ENCODE assay signal across 13 cellular contexts in the genomic region with DNA sequence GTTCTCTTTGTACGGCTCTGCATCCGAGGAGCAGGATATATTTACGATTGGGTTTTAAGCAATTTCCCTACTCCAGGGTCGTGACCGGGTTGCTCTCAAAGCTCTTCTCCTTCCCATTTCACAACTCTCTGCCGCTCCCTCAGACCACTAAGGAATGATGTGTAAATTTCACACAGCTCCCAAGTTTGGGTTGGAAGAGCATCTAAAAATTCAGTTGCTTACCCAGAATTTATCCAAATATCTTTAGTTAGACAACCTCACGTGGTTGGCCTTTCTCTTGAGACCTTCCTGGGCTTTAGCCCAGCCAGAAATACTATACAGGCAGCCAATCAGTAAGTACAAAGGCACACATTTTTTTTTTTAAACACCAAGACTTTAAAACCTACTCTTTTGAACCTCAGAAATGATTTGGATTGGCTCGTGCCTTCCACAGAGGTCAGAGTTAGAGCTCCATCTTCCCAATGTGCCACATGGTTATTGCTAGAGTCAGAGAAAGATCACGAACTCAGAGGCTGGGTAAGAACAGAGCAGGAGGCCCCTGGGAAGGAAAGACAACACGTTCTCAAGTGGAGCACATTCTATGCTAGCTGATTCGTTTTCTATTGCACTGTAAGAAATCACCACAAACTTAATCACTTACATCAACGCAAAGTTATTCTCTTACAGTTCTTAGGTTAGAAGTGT.
"Had no signal": no experiment of that assay in that cellular context is flagged by ENCODE, and none has a peak within 500 bp of the region (broad histone marks: within the 10 kb centered on the region; RNA-seq: fewer than 3 reads in every experiment).

No MANE protein-coding gene starts in this region.

- H3K4me1 ChIP-seq: esophagus squamous epithelium, upper lobe of left lung had no signal

- H3K27ac Mint-ChIP-seq: activated CD4-positive, alpha-beta memory T cell treated with anti-CD3 and anti-CD28 coated beads for 36 hours; activated CD4-positive, alpha-beta T cell treated with anti-CD3 and anti-CD28 coated beads for 36 hours; natural killer cell treated with Interleukin-12 subunit alpha and Interleukin-12 subunit beta and Interleukin-15 and Interleukin-18, amount 100 ng/mL, for 72 hours; T-helper 1 cell treated with Interleukin-12 subunit alpha and Interleukin-12 subunit beta and Interleukin-4 antibody, amounts not matched to agents 30 μg/mL and 1 μg/mL, for 36 hours had no signal

- H3K4me3 Mint-ChIP-seq: activated CD4-positive, alpha-beta memory T cell treated with anti-CD3 and anti-CD28 coated beads for 36 hours; activated CD4-positive, alpha-beta T cell treated with anti-CD3 and anti-CD28 coated beads for 36 hours; activated T-cell treated with anti-CD3 and anti-CD28 coated beads, Interleukin-2, amount 50 U/mL, for 4 hours; natural killer cell treated with Interleukin-12 subunit alpha and Interleukin-12 subunit beta and Interleukin-15 and Interleukin-18, amount 100 ng/mL, for 72 hours; T-helper 1 cell treated with Interleukin-12 subunit alpha and Interleukin-12 subunit beta and Interleukin-4 antibody, amounts not matched to agents 30 μg/mL and 1 μg/mL, for 36 hours had no signal

- H3K27ac ChIP-seq: cardiac muscle cell, esophagus squamous epithelium, upper lobe of left lung had no signal

- H3K36me3 ChIP-seq: cardiac muscle cell, esophagus squamous epithelium, upper lobe of left lung had no signal

- H3K27me3 ChIP-seq: esophagus squamous epithelium, upper lobe of left lung had no signal

- H3K9me3 Mint-ChIP-seq: activated CD4-positive, alpha-beta memory T cell treated with anti-CD3 and anti-CD28 coated beads for 36 hours; activated T-cell treated with anti-CD3 and anti-CD28 coated beads, Interleukin-2, amount 50 U/mL, for 4 hours; natural killer cell treated with Interleukin-12 subunit alpha and Interleukin-12 subunit beta and Interleukin-15 and Interleukin-18, amount 100 ng/mL, for 72 hours; T-helper 1 cell treated with Interleukin-12 subunit alpha and Interleukin-12 subunit beta and Interleukin-4 antibody, amounts not matched to agents 30 μg/mL and 1 μg/mL, for 36 hours had no signal

- H3K9me3 ChIP-seq: esophagus squamous epithelium, upper lobe of left lung had no signal

- DNase-seq: activated CD4-positive, alpha-beta memory T cell treated with anti-CD3 and anti-CD28 coated beads for 36 hours; activated CD4-positive, alpha-beta T cell treated with anti-CD3 and anti-CD28 coated beads for 36 hours; activated effector memory CD4-positive, alpha-beta T cell treated with Interleukin-2 at 50 U/mL for 16 hours; activated naive CD4-positive, alpha-beta T cell treated with anti-CD3 and anti-CD28 coated beads, Interleukin-2, amount 50 U/mL, for 16 hours; activated T-cell treated with anti-CD3 and anti-CD28 coated beads, Interleukin-2, amount 50 U/mL, for 4 hours; esophagus squamous epithelium; stimulated activated CD4-positive, alpha-beta T cell treated with anti-CD3 and anti-CD28 coated beads, Interleukin-4, amount 100 ng/mL, for 24 hours; stimulated activated naive CD4-positive, alpha-beta T cell treated with Interleukin-2 at 50 U/mL for 16 hours; upper lobe of left lung had no signal

- ATAC-seq: activated CD4-positive, alpha-beta T cell treated with anti-CD3 and anti-CD28 coated beads for 36 hours; activated T-cell treated with anti-CD3 and anti-CD28 coated beads, Interleukin-2, amount 50 U/mL, for 4 hours; natural killer cell treated with Interleukin-12 subunit alpha and Interleukin-12 subunit beta and Interleukin-15 and Interleukin-18, amount 100 ng/mL, for 72 hours; SK-N-SH treated with all-trans-retinoic acid at 6 μM for 48 hours had no signal

- H3K27me3 Mint-ChIP-seq: activated CD4-positive, alpha-beta memory T cell treated with anti-CD3 and anti-CD28 coated beads for 36 hours had no signal

- H3K36me3 Mint-ChIP-seq: activated CD4-positive, alpha-beta memory T cell treated with anti-CD3 and anti-CD28 coated beads for 36 hours; natural killer cell treated with Interleukin-12 subunit alpha and Interleukin-12 subunit beta and Interleukin-15 and Interleukin-18, amount 100 ng/mL, for 72 hours had no signal

- H3K4me3 ChIP-seq: cardiac muscle cell, esophagus squamous epithelium, upper lobe of left lung had no signal
